ENCODE assay signal across 20 cellular contexts in genomic region chr19:54998751-54999239, GRCh38. TPM values are rescaled to one million over a fixed set of nuclear protein-coding genes. Genes with fewer than 3 reads are reported as not detected.
"Had no signal": no experiment of that assay in that cellular context is flagged by ENCODE, and none has a peak within 500 bp of the region (broad histone marks: within the 10 kb centered on the region; RNA-seq: fewer than 3 reads in every experiment).

No MANE protein-coding gene starts in this region.

RNA-seq across cellular contexts. Expression of gene NLRP2, which starts 32.6 kb away (rescaled TPM):
- total RNA-seq: ascending aorta had no signal

RNA-seq across cellular contexts. Expression of gene GP6, which starts 39.3 kb away (rescaled TPM):
- total RNA-seq: activated naive CD4-positive, alpha-beta T cell treated with anti-CD3 and anti-CD28 coated beads for 36 hours; activated naive CD8-positive, alpha-beta T cell treated with anti-CD3 and anti-CD28 coated beads for 36 hours; activated T-helper 1 cell treated with anti-CD3 and anti-CD28 coated beads, Interleukin-12 subunit alpha, Interleukin-12 subunit beta, Interleukin-2, Interleukin-4 antibody, amounts not matched to agents 30 ng/mL and 10 ng/mL and 1 ng/mL, durations not matched to agents 14 hours and 24 hours and 36 hours; ascending aorta; breast epithelium; bronchial epithelial cell; chondrocyte had no signal
- polyA plus RNA-seq: cardiac muscle cell had no signal

RNA-seq across cellular contexts. Expression of gene NLRP7, which starts 51.5 kb away (rescaled TPM):
- total RNA-seq: activated naive CD4-positive, alpha-beta T cell treated with anti-CD3 and anti-CD28 coated beads for 36 hours; activated naive CD4-positive, alpha-beta T cell treated with anti-CD3 and anti-CD28 coated beads, Interleukin-2, amount 50 U/mL, for 72 hours; activated naive CD8-positive, alpha-beta T cell treated with anti-CD3 and anti-CD28 coated beads for 36 hours; activated naive CD8-positive, alpha-beta T cell treated with anti-CD3 and anti-CD28 coated beads, Interleukin-2, amount 10 ng/mL, durations not matched to agents 7 days and 5 days; activated T-cell treated with anti-CD3 and anti-CD28 coated beads, Interleukin-2, amount 50 U/mL, for 4 hours; activated T-cell treated with anti-CD3 and anti-CD28 coated beads, Interleukin-2, amount 50 U/mL, for 72 hours; activated T-helper 1 cell treated with anti-CD3 and anti-CD28 coated beads, Interleukin-12 subunit alpha, Interleukin-12 subunit beta, Interleukin-2, Interleukin-4 antibody, amounts not matched to agents 30 ng/mL and 10 ng/mL and 1 ng/mL, durations not matched to agents 14 hours and 24 hours and 36 hours; activated T-helper 17 cell treated with anti-CD3 and anti-CD28 coated beads, Interleukin-2, amount 50 U/mL, for 72 hours; activated T-helper 2 cell treated with anti-CD3 and anti-CD28 coated beads, Interferon-gamma antibody, Interleukin-2, Interleukin-4, amounts not matched to agents 10 μg/mL and 5 μg/mL and 100 μg/mL, durations not matched to agents 14 hours and 24 hours and 36 hours; adrenal gland; aorta; ascending aorta; astrocyte; body of pancreas; breast epithelium; bronchial epithelial cell; cerebellum; chondrocyte had no signal
- polyA plus RNA-seq: adipose tissue, aorta had no signal
